Comparison of ENCODE assay signal across 20 cellular contexts in the genomic region with DNA sequence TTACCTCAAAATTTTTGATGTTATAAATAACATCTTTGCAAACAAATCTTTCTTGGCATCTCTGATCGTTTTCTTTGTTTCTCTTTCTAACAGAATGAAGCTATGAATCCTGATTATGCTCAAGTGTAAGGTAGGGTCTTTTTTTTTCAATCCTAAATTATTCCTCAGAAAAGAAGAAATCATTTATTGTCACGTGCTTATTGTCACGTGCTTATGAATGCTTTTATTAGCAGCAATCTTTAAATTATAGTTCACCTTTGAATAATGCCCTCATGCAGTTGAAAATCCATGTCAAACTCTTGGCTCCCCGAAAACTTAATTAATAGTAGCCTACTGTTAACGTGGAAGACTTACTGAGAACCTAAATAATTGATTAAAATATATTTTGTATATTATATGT.
"Had no signal": no experiment of that assay in that cellular context is flagged by ENCODE, and none has a peak within 500 bp of the region (broad histone marks: within the 10 kb centered on the region; RNA-seq: fewer than 3 reads in every experiment).

No MANE protein-coding gene starts in this region.

- H3K27ac ChIP-seq: brain microvascular endothelial cell, SJSA1 had no signal

- H3K9me3 ChIP-seq: adrenal gland, Peyer's patch, SJSA1, SK-N-SH had no signal

- H3K9ac ChIP-seq: SK-N-SH had no signal

- H3K36me3 ChIP-seq: adrenal gland, brain microvascular endothelial cell, Peyer's patch, SJSA1 had no signal

- ATAC-seq: activated CD4-positive, alpha-beta T cell treated with anti-CD3 and anti-CD28 coated beads for 36 hours; activated CD4-positive, CD25-positive, alpha-beta regulatory T cell treated with anti-CD3 and anti-CD28 coated beads, Interleukin-2, amount 50 U/mL, for 24 hours; activated CD8-positive, alpha-beta T cell treated with anti-CD3 and anti-CD28 coated beads, Interleukin-2, amount 10 ng/mL, durations not matched to agents 7 days and 5 days; activated naive CD4-positive, alpha-beta T cell treated with anti-CD3 and anti-CD28 coated beads, Interleukin-2, amount 50 U/mL, for 72 hours had no signal

- H3K4me2 ChIP-seq: SK-N-SH had no signal

- DNase-seq: activated CD4-positive, alpha-beta T cell treated with anti-CD3 and anti-CD28 coated beads for 36 hours; activated CD4-positive, alpha-beta T cell treated with anti-CD3 and anti-CD28 coated beads, Interleukin-2, amount 10 ng/mL, durations not matched to agents 7 days and 5 days; activated CD4-positive, alpha-beta T cell treated with anti-CD3 and anti-CD28 coated beads, Interleukin-2, amount 50 U/mL, for 48 hours; activated gamma-delta T cell; activated naive CD4-positive, alpha-beta T cell treated with anti-CD3 and anti-CD28 coated beads for 36 hours; activated T-cell treated with anti-CD3 and anti-CD28 coated beads, Interleukin-2, amount 50 U/mL, for 24 hours; adrenal gland; aorta; KG1; NCI-H226; NK-92 treated with Interleukin-12 subunit alpha and Interleukin-12 subunit beta, amount 100 ng/mL, for 24 hours; PC-3; Peyer's patch; RPMI8226 had no signal

- H3K4me3 ChIP-seq: adrenal gland, Peyer's patch, SJSA1 had no signal

- H3K27me3 ChIP-seq: adrenal gland, brain microvascular endothelial cell, Peyer's patch, SJSA1 had no signal
